In the genomic region with DNA sequence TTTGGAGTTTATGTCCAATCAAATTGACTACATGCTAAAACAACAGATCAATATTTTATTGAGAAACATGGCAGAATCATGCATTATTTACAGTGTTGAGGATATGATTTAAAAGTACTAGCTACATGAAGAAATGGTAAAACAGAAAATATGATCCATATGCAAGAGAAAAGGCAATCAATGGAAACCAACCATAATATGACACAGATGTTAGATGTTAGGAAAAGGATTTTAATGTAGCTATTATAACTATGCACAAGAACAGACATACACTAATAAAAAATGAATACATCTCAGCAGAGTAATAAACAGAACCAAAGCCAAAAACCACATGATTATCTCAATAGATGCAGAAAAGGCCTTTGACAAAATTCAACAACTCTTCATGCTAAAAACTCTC, we compare ENCODE assay signal across 34 cellular contexts.
"Had no signal": no experiment of that assay in that cellular context is flagged by ENCODE, and none has a peak within 500 bp of the region (broad histone marks: within the 10 kb centered on the region; RNA-seq: fewer than 3 reads in every experiment).

No MANE protein-coding gene starts in this region.

- H3K9me3 ChIP-seq: body of pancreas, breast epithelium had no signal

- H3K4me1 ChIP-seq: body of pancreas, breast epithelium had no signal

- H3K27ac ChIP-seq: body of pancreas, brain microvascular endothelial cell, breast epithelium, VCaP had no signal

- ATAC-seq: activated CD8-positive, alpha-beta T cell treated with anti-CD3 and anti-CD28 coated beads for 36 hours; activated naive CD4-positive, alpha-beta T cell treated with anti-CD3 and anti-CD28 coated beads, Interleukin-2, amount 50 U/mL, for 72 hours; activated T-cell treated with anti-CD3 and anti-CD28 coated beads, Interleukin-2, amount 50 U/mL, for 4 hours; activated T-cell treated with anti-CD3 and anti-CD28 coated beads, Interleukin-2, amount 50 U/mL, for 72 hours; activated T-helper 17 cell treated with anti-CD3 and anti-CD28 coated beads, Interleukin-2, amount 50 U/mL, for 72 hours; body of pancreas had no signal

- H3K27ac Mint-ChIP-seq: activated B cell treated with CpG ODN at 0.5 μM for 24 hours; activated CD4-positive, alpha-beta memory T cell treated with anti-CD3 and anti-CD28 coated beads for 36 hours; activated CD4-positive, alpha-beta T cell treated with anti-CD3 and anti-CD28 coated beads, Interleukin-2, amount 10 ng/mL, durations not matched to agents 24 days and 14 days; activated CD8-positive, alpha-beta T cell treated with anti-CD3 and anti-CD28 coated beads for 36 hours; activated naive CD4-positive, alpha-beta T cell treated with anti-CD3 and anti-CD28 coated beads for 36 hours; activated naive CD4-positive, alpha-beta T cell treated with anti-CD3 and anti-CD28 coated beads, Interleukin-2, amount 50 U/mL, for 72 hours; activated naive CD8-positive, alpha-beta T cell treated with anti-CD3 and anti-CD28 coated beads for 36 hours; activated T-cell treated with anti-CD3 and anti-CD28 coated beads, Interleukin-2, amount 50 U/mL, for 72 hours; activated T-helper 1 cell treated with anti-CD3 and anti-CD28 coated beads, Interleukin-12 subunit alpha, Interleukin-12 subunit beta, Interleukin-2, Interleukin-4 antibody, amounts not matched to agents 30 ng/mL and 10 ng/mL and 1 ng/mL, durations not matched to agents 14 hours and 24 hours and 36 hours; activated T-helper 17 cell treated with anti-CD3 and anti-CD28 coated beads, Interleukin-2, amount 50 U/mL, for 72 hours; T-helper 1 cell treated with Interleukin-12 subunit alpha and Interleukin-12 subunit beta and Interleukin-4 antibody, amounts not matched to agents 30 μg/mL and 1 μg/mL, for 36 hours; T-helper 2 cell treated with Interferon-gamma antibody and Interleukin-4, amounts not matched to agents 5 μg/mL and 100 μg/mL, for 36 hours had no signal

- H3K4me3 ChIP-seq: body of pancreas, breast epithelium had no signal

- DNase-seq: activated B cell treated with CpG ODN at 0.5 μM for 24 hours; activated CD4-positive, alpha-beta memory T cell treated with anti-CD3 and anti-CD28 coated beads for 36 hours; activated CD4-positive, alpha-beta T cell treated with anti-CD3 and anti-CD28 coated beads for 4 hours; activated CD4-positive, alpha-beta T cell treated with anti-CD3 and anti-CD28 coated beads, Interleukin-2, amount 10 ng/mL, durations not matched to agents 24 days and 14 days; activated CD4-positive, alpha-beta T cell treated with anti-CD3 and anti-CD28 coated beads, Interleukin-2, amount 50 U/mL, for 1 hour; activated CD4-positive, alpha-beta T cell treated with anti-CD3 and anti-CD28 coated beads, Interleukin-2, amount 50 U/mL, for 4 hours; activated CD4-positive, CD25-positive, alpha-beta regulatory T cell treated with anti-CD3 and anti-CD28 coated beads, Interleukin-2, amount 50 U/mL, for 72 hours; activated CD8-positive, alpha-beta memory T cell treated with anti-CD3 and anti-CD28 coated beads, Interleukin-2, amount 50 U/mL, for 4 hours; activated CD8-positive, alpha-beta T cell treated with anti-CD3 and anti-CD28 coated beads for 36 hours; activated effector memory CD4-positive, alpha-beta T cell treated with anti-CD3 and anti-CD28 coated beads, Interleukin-2, amount 50 U/mL, for 16 hours; activated gamma-delta T cell treated with Interleukin-2 at 50 U/mL for 16 hours; activated naive CD4-positive, alpha-beta T cell; activated naive CD4-positive, alpha-beta T cell treated with anti-CD3 and anti-CD28 coated beads for 36 hours; activated naive CD4-positive, alpha-beta T cell treated with anti-CD3 and anti-CD28 coated beads, Interleukin-2, amount 50 U/mL, for 16 hours; activated naive CD8-positive, alpha-beta T cell treated with anti-CD3 and anti-CD28 coated beads for 36 hours; activated T-cell treated with anti-CD3 and anti-CD28 coated beads for 4 hours; activated T-cell treated with anti-CD3 and anti-CD28 coated beads, Interleukin-2, amount 50 U/mL, for 1 hour; activated T-cell treated with anti-CD3 and anti-CD28 coated beads, Interleukin-2, amount 50 U/mL, for 4 hours; activated T-cell treated with anti-CD3 and anti-CD28 coated beads, Interleukin-2, amount 50 U/mL, for 72 hours; amygdala; anterior cingulate cortex; body of pancreas; brain microvascular endothelial cell; central memory CD4-positive, alpha-beta T cell; T-helper 1 cell; T-helper 2 cell; T-helper 9 cell had no signal

- H3K27me3 ChIP-seq: body of pancreas, brain microvascular endothelial cell, breast epithelium had no signal

- H3K36me3 Mint-ChIP-seq: activated CD4-positive, alpha-beta memory T cell treated with anti-CD3 and anti-CD28 coated beads for 36 hours; activated naive CD8-positive, alpha-beta T cell treated with anti-CD3 and anti-CD28 coated beads for 36 hours had no signal

- H3K27me3 Mint-ChIP-seq: activated B cell treated with CpG ODN at 0.5 μM for 24 hours; activated CD4-positive, alpha-beta memory T cell treated with anti-CD3 and anti-CD28 coated beads for 36 hours; activated CD4-positive, alpha-beta T cell treated with anti-CD3 and anti-CD28 coated beads, Interleukin-2, amount 10 ng/mL, durations not matched to agents 24 days and 14 days; activated CD8-positive, alpha-beta T cell treated with anti-CD3 and anti-CD28 coated beads for 36 hours; activated naive CD8-positive, alpha-beta T cell treated with anti-CD3 and anti-CD28 coated beads for 36 hours; activated T-helper 17 cell treated with anti-CD3 and anti-CD28 coated beads, Interleukin-2, amount 50 U/mL, for 72 hours had no signal

- H3K4me1 Mint-ChIP-seq: activated B cell treated with CpG ODN at 0.5 μM for 24 hours; activated CD4-positive, alpha-beta T cell treated with anti-CD3 and anti-CD28 coated beads, Interleukin-2, amount 10 ng/mL, durations not matched to agents 24 days and 14 days; activated naive CD8-positive, alpha-beta T cell treated with anti-CD3 and anti-CD28 coated beads for 36 hours; activated T-helper 17 cell treated with anti-CD3 and anti-CD28 coated beads, Interleukin-2, amount 50 U/mL, for 72 hours had no signal

- H3K36me3 ChIP-seq: brain microvascular endothelial cell, breast epithelium had no signal

- H3K9me3 Mint-ChIP-seq: activated B cell treated with CpG ODN at 0.5 μM for 24 hours; activated CD4-positive, alpha-beta T cell treated with anti-CD3 and anti-CD28 coated beads, Interleukin-2, amount 10 ng/mL, durations not matched to agents 24 days and 14 days; activated CD8-positive, alpha-beta T cell treated with anti-CD3 and anti-CD28 coated beads for 36 hours; activated naive CD4-positive, alpha-beta T cell treated with anti-CD3 and anti-CD28 coated beads for 36 hours; activated naive CD4-positive, alpha-beta T cell treated with anti-CD3 and anti-CD28 coated beads, Interleukin-2, amount 50 U/mL, for 72 hours; activated naive CD8-positive, alpha-beta T cell treated with anti-CD3 and anti-CD28 coated beads for 36 hours; activated T-cell treated with anti-CD3 and anti-CD28 coated beads, Interleukin-2, amount 50 U/mL, for 72 hours; activated T-helper 1 cell treated with anti-CD3 and anti-CD28 coated beads, Interleukin-12 subunit alpha, Interleukin-12 subunit beta, Interleukin-2, Interleukin-4 antibody, amounts not matched to agents 30 ng/mL and 10 ng/mL and 1 ng/mL, durations not matched to agents 14 hours and 24 hours and 36 hours; T-helper 1 cell treated with Interleukin-12 subunit alpha and Interleukin-12 subunit beta and Interleukin-4 antibody, amounts not matched to agents 30 μg/mL and 1 μg/mL, for 36 hours; T-helper 2 cell treated with Interferon-gamma antibody and Interleukin-4, amounts not matched to agents 5 μg/mL and 100 μg/mL, for 36 hours had no signal

- H3K4me3 Mint-ChIP-seq: activated B cell treated with CpG ODN at 0.5 μM for 24 hours; activated CD4-positive, alpha-beta memory T cell treated with anti-CD3 and anti-CD28 coated beads for 36 hours; activated CD4-positive, alpha-beta T cell treated with anti-CD3 and anti-CD28 coated beads, Interleukin-2, amount 10 ng/mL, durations not matched to agents 24 days and 14 days; activated CD8-positive, alpha-beta T cell treated with anti-CD3 and anti-CD28 coated beads for 36 hours; activated naive CD4-positive, alpha-beta T cell treated with anti-CD3 and anti-CD28 coated beads for 36 hours; activated naive CD8-positive, alpha-beta T cell treated with anti-CD3 and anti-CD28 coated beads for 36 hours; activated T-cell treated with anti-CD3 and anti-CD28 coated beads, Interleukin-2, amount 50 U/mL, for 4 hours; activated T-cell treated with anti-CD3 and anti-CD28 coated beads, Interleukin-2, amount 50 U/mL, for 72 hours; activated T-helper 1 cell treated with anti-CD3 and anti-CD28 coated beads, Interleukin-12 subunit alpha, Interleukin-12 subunit beta, Interleukin-2, Interleukin-4 antibody, amounts not matched to agents 30 ng/mL and 10 ng/mL and 1 ng/mL, durations not matched to agents 14 hours and 24 hours and 36 hours; activated T-helper 17 cell treated with anti-CD3 and anti-CD28 coated beads, Interleukin-2, amount 50 U/mL, for 72 hours; T-helper 1 cell treated with Interleukin-12 subunit alpha and Interleukin-12 subunit beta and Interleukin-4 antibody, amounts not matched to agents 30 μg/mL and 1 μg/mL, for 36 hours; T-helper 2 cell treated with Interferon-gamma antibody and Interleukin-4, amounts not matched to agents 5 μg/mL and 100 μg/mL, for 36 hours had no signal
